ENCODE assay signal across 8 cellular contexts in the genomic region with DNA sequence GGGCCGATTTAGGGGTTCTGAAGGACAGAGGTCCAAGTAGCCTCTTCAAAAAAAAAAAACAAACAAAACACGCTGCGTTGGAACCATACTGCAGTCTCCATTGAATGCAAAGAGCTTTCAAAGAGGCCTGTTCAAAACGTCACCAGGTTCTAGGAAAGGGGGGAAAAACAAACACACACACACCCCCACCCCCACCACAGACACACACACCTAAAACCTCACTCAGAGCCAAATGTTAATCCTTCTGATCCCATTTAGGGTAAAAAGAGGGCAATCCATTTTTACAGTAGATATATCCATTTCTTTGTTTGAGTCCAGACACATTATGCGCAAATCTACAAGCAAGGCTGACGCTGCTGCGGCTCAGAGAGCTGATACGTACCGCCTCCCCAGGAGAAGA. TPM values are rescaled to one million over a fixed set of nuclear protein-coding genes. Genes with fewer than 3 reads are reported as not detected.
DNase-seq lines count a peak whose midpoint lies in the region; ATAC-seq and TF ChIP-seq lines count a peak whose summit lies in the region.

No MANE protein-coding gene starts in this region.

- H3K4me3 Mint-ChIP-seq in mesothelial cell of epicardium = peak overlapping the region; percentile 83

- peaks cover 4% of the 10 kb centered on the region for H3K9me3 Mint-ChIP-seq in mesothelial cell of epicardium

- no peak for TF ChIP-seq CTCF in AG04450 (IDR thresholded peaks at IDR 0.05; ENCODE audit: low read depth, low read length)
- no peak for TF ChIP-seq CTCF in HFF-Myc (IDR thresholded peaks at IDR 0.05; ENCODE audit: low read depth, low read length, missing control alignments)
- TF ChIP-seq CTCF in astrocyte of the cerebellum (IDR thresholded peaks at IDR 0.05; ENCODE audit: low read depth, low read length, missing control alignments) = no peak
- TF ChIP-seq CTCF in mesothelial cell of epicardium (IDR thresholded peaks at IDR 0.05; ENCODE audit: unreplicated experiment) = no peak

- peaks cover 21% of the 10 kb centered on the region for H3K4me1 Mint-ChIP-seq in mesothelial cell of epicardium

- H3K4me3 ChIP-seq in AG04450 (ENCODE audit: low read depth, low read length) (peak overlapping the region; percentile 90), HFF-Myc (replicated peaks; ENCODE audit: low read depth, low read length) (peak overlapping the region; percentile 69), astrocyte of the cerebellum (ENCODE audit: low read depth, low read length) (peak overlapping the region; percentile 71)

- H3K9me3 ChIP-seq in AG04450 (ENCODE audit: control insufficient read depth, insufficient read depth, low read length) = no peaks in the 10 kb centered on the region

- H3K27ac Mint-ChIP-seq in mesothelial cell of epicardium = no peak overlapping the region

- no peaks in the 10 kb centered on the region for H3K27me3 Mint-ChIP-seq in mesothelial cell of epicardium (ENCODE audit: low read depth)

- in situ Hi-C loops in astrocyte of the cerebellum (cut with HindIII; ENCODE audit: low sequenced_read_pairs) = no loop called here

- no peak overlapping the region for H3K27ac ChIP-seq in AG04450 (ENCODE audit: low read depth, low read length)

- ATAC-seq in GM19397 (IDR thresholded peaks at IDR 0.05; ENCODE audit: unreplicated experiment) (no peak), GM18909 (IDR thresholded peaks at IDR 0.05; ENCODE audit: poor library complexity, unreplicated experiment) (no peak)

- CTCF ChIA-PET in AG04450 (lab: Charles Lee) = interaction anchor here (0.9 to 1.4 kb wide), 2 partner anchors 117 to 125 kb away, joined by 3 to 5 read pairs; no protein-coding TSS in a partner anchor

- POLR2A ChIA-PET in AG04450 (lab: Yijun Ruan, JAX) = interaction anchor here (1.2 kb wide), 1 partner anchor 187 kb away, joined by 3 read pairs; the partner anchor contains the start of gene RPL39

- no peaks in the 10 kb centered on the region for H3K27me3 ChIP-seq in AG04450 (ENCODE audit: control insufficient read depth, insufficient read depth, low read length)

- no peak for DNase-seq in AG04450 (ENCODE audit: low read depth, low spot score)
- no peak for DNase-seq in HFF-Myc (ENCODE audit: extremely low read depth, low read depth)
- no peak for DNase-seq in astrocyte of the cerebellum (ENCODE audit: low read depth)
- DNase-seq in mesothelial cell of epicardium (ENCODE audit: low spot score in 2 of 2, unreplicated experiment in 2 of 2) = no peak
- no peak for DNase-seq in iPS-NIHi11 (ENCODE audit: low spot score)
- DNase-seq in activated CD4-positive, alpha-beta T cell treated with anti-CD3 and anti-CD28 coated beads for 1 hour = no peak

- peaks cover 3% of the 10 kb centered on the region for H3K36me3 Mint-ChIP-seq in mesothelial cell of epicardium

RNA-seq across cellular contexts. Expression of gene NKRF, which starts 1.4 kb away (rescaled TPM):
- polyA plus RNA-seq in AG04450 (2011; rRNA removed) = 5.0 and 6.4 TPM in 2 replicates
- 4.1 and 5.9 TPM in 2 replicates for polyA minus RNA-seq in AG04450 (2011; rRNA and poly(A)+ RNA removed)
- total RNA-seq in mesothelial cell of epicardium = 11.0 to 11.6 TPM (median 11.0 TPM) in 3 replicates

RNA-seq across cellular contexts. Expression of gene UBE2A, which starts 30.4 kb away (rescaled TPM):
- polyA plus RNA-seq in AG04450 (2011; rRNA removed) = 54.2 and 66.5 TPM in 2 replicates
- polyA minus RNA-seq in AG04450 (2011; rRNA and poly(A)+ RNA removed) = 14.8 and 26.1 TPM in 2 replicates
- 48.8 to 54.1 TPM (median 50.1 TPM) in 3 replicates for total RNA-seq in mesothelial cell of epicardium

RNA-seq across cellular contexts. Expression of gene STEEP1, which starts 39.6 kb away (rescaled TPM):
- polyA plus RNA-seq in AG04450 (2011; rRNA removed) = 19.7 and 20.3 TPM in 2 replicates
- polyA minus RNA-seq in AG04450 (2011; rRNA and poly(A)+ RNA removed) = 18.5 and 18.7 TPM in 2 replicates
- total RNA-seq in mesothelial cell of epicardium = 21.6 to 24.9 TPM (median 22.3 TPM) in 3 replicates
